Comparison of ENCODE assay signal across 8 cellular contexts in genomic region chr22:31399211-31400022, GRCh38. TPM values are rescaled to one million over a fixed set of nuclear protein-coding genes. Genes with fewer than 3 reads are reported as not detected.
DNase-seq lines count a peak whose midpoint lies in the region; ATAC-seq and TF ChIP-seq lines count a peak whose summit lies in the region.

DRG1 (plus strand) TSS chr22:31399604; CDS start chr22:31399684, 80 bp downstream.

- in situ Hi-C loops in ACHN (cut with HindIII; ENCODE audit: low pct_ligation_motif_present, low pct_unique_long_range_greater_than_20kb, low sequenced_read_pairs), result no loop called here
- in situ Hi-C loops in mammary epithelial cell (cut with MboI; ENCODE audit: low sequenced_read_pairs in 2 of 2), result no loop called here

- no peaks in the 10 kb centered on the region for H3K9me3 ChIP-seq in WERI-Rb-1 (ENCODE audit: severe bottlenecking)
- no peaks in the 10 kb centered on the region for H3K9me3 ChIP-seq in mammary epithelial cell (replicated peaks; ENCODE audit: insufficient read depth, low read length)
- H3K9me3 ChIP-seq in smooth muscle cell (replicated peaks; ENCODE audit: low read depth), result no peaks in the 10 kb centered on the region

- peak within 1 kb of the TSS; percentile 92 for H3K27ac ChIP-seq in WERI-Rb-1
- H3K27ac ChIP-seq in mammary epithelial cell (ENCODE audit: insufficient read depth, low read depth, low read length), result peak within 1 kb of the TSS; percentile 77
- peak within 1 kb of the TSS; percentile 79 for H3K27ac ChIP-seq in smooth muscle cell (ENCODE audit: low read depth)

- peaks cover 46% of the 10 kb centered on the region for H3K79me2 ChIP-seq in mammary epithelial cell (ENCODE audit: insufficient read depth, low read length)
- H3K79me2 ChIP-seq in smooth muscle cell (ENCODE audit: low read depth), result peaks cover 48% of the 10 kb centered on the region

- DNase-seq in ACHN (peak; percentile 92), NCI-H2196 treated with DMSO at 0.1 percent for 48 hours (lab: John Stamatoyannopoulos, UW; ENCODE audit: unreplicated experiment) (peak; percentile 70), WERI-Rb-1 (peak; percentile 98), mammary epithelial cell (peak; percentile 92), iPS-NIHi11 (ENCODE audit: low spot score) (peak; percentile 100), smooth muscle cell (lab: John Stamatoyannopoulos, UW; ENCODE audit: unreplicated experiment) (peak; percentile 86)

- H3K4me2 ChIP-seq in mammary epithelial cell (ENCODE audit: insufficient read depth, low read depth, low read length) (peak within 1 kb of the TSS; percentile 97), smooth muscle cell (peak within 1 kb of the TSS; percentile 98)

- peaks cover 38% of the 10 kb centered on the region for H3K36me3 ChIP-seq in WERI-Rb-1
- H3K36me3 ChIP-seq in mammary epithelial cell (ENCODE audit: insufficient read depth, low read length), result no peaks in the 10 kb centered on the region
- peaks cover 2% of the 10 kb centered on the region for H3K36me3 ChIP-seq in smooth muscle cell (ENCODE audit: low read depth)

- H3K4me1 ChIP-seq in mammary epithelial cell (ENCODE audit: insufficient read depth, low read length) (peaks cover 5% of the 10 kb centered on the region), smooth muscle cell (ENCODE audit: low read depth) (peaks cover 12% of the 10 kb centered on the region)

- peak; percentile 81 for ATAC-seq in GM18870 (IDR thresholded peaks at IDR 0.05; ENCODE audit: unreplicated experiment)
- ATAC-seq in HG03135 (IDR thresholded peaks at IDR 0.05; ENCODE audit: unreplicated experiment), result peak; percentile 89

- H3K9ac ChIP-seq in mammary epithelial cell (ENCODE audit: insufficient read depth, low read length) (peak within 1 kb of the TSS; percentile 99), smooth muscle cell (ENCODE audit: low read depth) (peak within 1 kb of the TSS; percentile 96)

- CTCF ChIA-PET in mammary epithelial cell (lab: Charles Lee; ENCODE audit: low non-redundant PET), result no interaction called here

- H4K20me1 ChIP-seq in mammary epithelial cell (ENCODE audit: insufficient read depth, low read length) (no peaks in the 10 kb centered on the region), smooth muscle cell (ENCODE audit: low read depth) (peaks cover 14% of the 10 kb centered on the region)

- H2AFZ ChIP-seq in mammary epithelial cell (ENCODE audit: low read depth, low read length), result peak within 1 kb of the TSS; percentile 96
- peak within 1 kb of the TSS; percentile 100 for H2AFZ ChIP-seq in smooth muscle cell (ENCODE audit: low read depth)

- TF ChIP-seq CTCF in WERI-Rb-1 (IDR thresholded peaks at IDR 0.05; ENCODE audit: low read depth, low read length) (no peak), mammary epithelial cell (conservative IDR thresholded peaks at IDR 0.05 in 1 of 2, IDR thresholded peaks at IDR 0.05 in 1 of 2; ENCODE audit: extremely low read depth in 1 of 2, insufficient read depth in 1 of 2, low read depth in 1 of 2, low read length in 2 of 2) (no peak), smooth muscle cell (IDR thresholded peaks at IDR 0.05; ENCODE audit: borderline replicate concordance, insufficient read depth, poor library complexity, severe bottlenecking) (no peak)

- WGBS in mammary epithelial cell (ENCODE audit: low coverage, missing lambda C conversion rate), result 2% methylated on average over 31 of the region's 72 CpGs
- WGBS in smooth muscle cell (ENCODE audit: low lambda C conversion rate), result under 1% methylated on average over 67 of the region's 72 CpGs

- intact Hi-C loops in mammary epithelial cell (cut with micrococcal nuclease), result loop anchor here (1.0 to 5.0 kb wide), 3 partner anchors 54 to 292 kb away; partner anchors contain the start of genes LIMK2 and SELENOM

- peaks cover 5% of the 10 kb centered on the region for H3F3A ChIP-seq in smooth muscle cell (ENCODE audit: low read depth)

- dilution Hi-C loops in mammary epithelial cell (cut with HindIII; ENCODE audit: low sequenced_read_pairs), result loop anchor here (5.0 kb wide), 2 partner anchors 43 to 62 kb away; no protein-coding TSS in a partner anchor

- H3K4me3 ChIP-seq in WERI-Rb-1 (ENCODE audit: low read depth, low read length), result peak within 1 kb of the TSS; percentile 93
- peak within 1 kb of the TSS; percentile 74 to 86 (median 83) for H3K4me3 ChIP-seq in mammary epithelial cell (replicated peaks in 1 of 3; ENCODE audit: insufficient read depth in 1 of 3, low read depth in 2 of 3, low read length in 3 of 3)
- H3K4me3 ChIP-seq in smooth muscle cell, result peak within 1 kb of the TSS; percentile 65

- H3K27me3 ChIP-seq in WERI-Rb-1 (ENCODE audit: insufficient read depth, low read depth, severe bottlenecking), result no peaks in the 10 kb centered on the region
- H3K27me3 ChIP-seq in mammary epithelial cell (ENCODE audit: insufficient read depth, low read length), result no peaks in the 10 kb centered on the region
- no peaks in the 10 kb centered on the region for H3K27me3 ChIP-seq in smooth muscle cell (ENCODE audit: low read depth)

- BruUV-seq in mammary epithelial cell (replicated peaks; lab: Mats Ljungman, UMichigan), result no TSS peak

RNA-seq across cellular contexts. Expression of gene DRG1, which starts in this region (rescaled TPM):
- total RNA-seq in mammary epithelial cell (10 to 100 TPM; 64.8 to 65.3 TPM), smooth muscle cell (59.5 and 78.4 TPM in 2 replicates)
- polyA plus RNA-seq in mammary epithelial cell (67.0 TPM), smooth muscle cell (64.3 and 69.2 TPM in 2 replicates)
- polyA minus RNA-seq in mammary epithelial cell, result 56.5 TPM

Comparison
In these comparisons a context has a peak if more than half of its experiments do, and no peak if none do; other contexts are left out.
1. Peak in every context shown above with its lines: DNase-seq, ATAC-seq, H3K4me3 ChIP-seq and H3K27ac ChIP-seq.